ENCODE assay signal across 8 cellular contexts in the genomic region with DNA sequence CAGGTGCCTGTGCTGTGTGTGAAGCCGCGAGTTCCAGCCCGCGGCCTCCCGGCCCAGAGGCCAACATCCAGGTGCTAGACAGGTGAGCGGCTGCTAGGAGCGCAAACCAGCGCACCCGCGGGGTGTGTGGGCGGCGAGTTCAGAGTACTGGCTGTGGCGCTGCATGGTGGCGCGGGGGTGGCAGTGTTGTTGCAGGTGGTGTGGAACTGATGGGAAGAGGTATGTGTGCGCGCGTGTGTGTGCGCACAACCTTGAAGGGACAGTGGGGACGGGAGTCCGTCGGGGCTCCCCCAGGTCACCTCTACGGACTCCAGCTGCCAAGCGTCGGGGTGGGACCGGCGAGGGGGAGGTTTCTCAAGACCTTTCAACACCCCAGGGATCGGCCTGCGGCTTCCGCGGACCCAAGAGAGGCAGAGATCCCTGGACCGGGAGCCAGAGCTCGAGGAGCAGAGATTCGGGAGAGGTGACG. TPM values are rescaled to one million over a fixed set of nuclear protein-coding genes. Genes with fewer than 3 reads are reported as not detected.
A peak's percentile ranks its signal among the peaks of the same experiment; 100 is the strongest.
DNase-seq lines count a peak whose midpoint lies in the region; ATAC-seq and TF ChIP-seq lines count a peak whose summit lies in the region.

No MANE protein-coding gene starts in this region.

- DNase-seq in activated CD8-positive, alpha-beta T cell treated with anti-CD3 and anti-CD28 coated beads for 36 hours: peak; percentile 63
- no peak for DNase-seq in iPS DF 6.9 (ENCODE audit: low read depth, low spot score)
- DNase-seq in stimulated activated CD4-positive, alpha-beta T cell treated with anti-CD3 and anti-CD28 coated beads, Interleukin-4, amount 100 ng/mL, for 48 hours (ENCODE audit: low read depth in 2 of 2): peak; percentile 26 to 37
- no peak for DNase-seq in HuH-7 (ENCODE audit: low spot score)
- DNase-seq in Ammon's horn (ENCODE audit: low spot score): no peak

- no peak for TF ChIP-seq CTCF in activated CD8-positive, alpha-beta T cell treated with anti-CD3 and anti-CD28 coated beads for 36 hours (IDR thresholded peaks at IDR 0.05)

- CTCF ChIA-PET in activated CD8-positive, alpha-beta T cell treated with anti-CD3 and anti-CD28 coated beads for 36 hours (lab: Charles Lee): interaction anchor here (3.1 kb wide), 1 partner anchor 37 kb away, joined by 22 read pairs; no protein-coding TSS in a partner anchor

- peaks cover 100% of the 10 kb centered on the region for H3K27me3 ChIP-seq in HUES6 (ENCODE audit: control insufficient read depth, insufficient read depth, low read length)
- peaks cover 88% of the 10 kb centered on the region for H3K27me3 ChIP-seq in iPS DF 6.9 (ENCODE audit: control insufficient read depth, insufficient read depth, low read length)

- H3K4me3 ChIP-seq in HUES6 (ENCODE audit: low read depth, low read length): peak overlapping the region; percentile 64
- peak overlapping the region; percentile 39; the same call in 1 of the 2 replicates for H3K4me3 ChIP-seq in iPS DF 6.9 (ENCODE audit: low read length)

- H3K9me3 ChIP-seq in HUES6 (ENCODE audit: control insufficient read depth, insufficient read depth, low read depth, low read length): no peaks in the 10 kb centered on the region
- H3K9me3 ChIP-seq in iPS DF 6.9 (ENCODE audit: control insufficient read depth, insufficient read depth, low read length): no peaks in the 10 kb centered on the region

- H3K27ac ChIP-seq in HUES6 (ENCODE audit: low read depth, low read length) (no peak overlapping the region), iPS DF 6.9 (ENCODE audit: low read length) (no peak overlapping the region)

- H3K4me1 Mint-ChIP-seq in activated CD8-positive, alpha-beta T cell treated with anti-CD3 and anti-CD28 coated beads for 36 hours (ENCODE audit: low read depth): peaks cover 35% of the 10 kb centered on the region

- no CpG with 5 or more reads among the region's 35 CpGs for WGBS in iPS DF 6.9 (ENCODE audit: insufficient coverage, insufficient read length)

- intact Hi-C loops in activated CD8-positive, alpha-beta T cell treated with anti-CD3 and anti-CD28 coated beads for 36 hours (cut with micrococcal nuclease): no loop called here

- POLR2A ChIA-PET in activated CD8-positive, alpha-beta T cell treated with anti-CD3 and anti-CD28 coated beads for 36 hours (lab: Charles Lee): no interaction called here

- H3K36me3 Mint-ChIP-seq in activated CD8-positive, alpha-beta T cell treated with anti-CD3 and anti-CD28 coated beads for 36 hours (ENCODE audit: low read depth): no peaks in the 10 kb centered on the region

- H3K27me3 Mint-ChIP-seq in activated CD8-positive, alpha-beta T cell treated with anti-CD3 and anti-CD28 coated beads for 36 hours: peaks cover 83% of the 10 kb centered on the region

- H3K9me3 Mint-ChIP-seq in activated CD8-positive, alpha-beta T cell treated with anti-CD3 and anti-CD28 coated beads for 36 hours: no peaks in the 10 kb centered on the region

- peak overlapping the region; percentile 48 for H3K4me3 Mint-ChIP-seq in activated CD8-positive, alpha-beta T cell treated with anti-CD3 and anti-CD28 coated beads for 36 hours

- H3K9ac ChIP-seq in HUES6 (ENCODE audit: low read length): no peak overlapping the region

- H3K4me1 ChIP-seq in HUES6 (ENCODE audit: control insufficient read depth, insufficient read depth, low read length) (peaks cover 60% of the 10 kb centered on the region), iPS DF 6.9 (ENCODE audit: control insufficient read depth, insufficient read depth, low read length) (peaks cover 30% of the 10 kb centered on the region)

- ATAC-seq in activated CD8-positive, alpha-beta T cell treated with anti-CD3 and anti-CD28 coated beads for 36 hours: peak; percentile 41
- ATAC-seq in GM18519 (IDR thresholded peaks at IDR 0.05; ENCODE audit: low FRiP score, unreplicated experiment): no peak
- no peak for ATAC-seq in GM18498 (IDR thresholded peaks at IDR 0.05; ENCODE audit: unreplicated experiment)

- no peak overlapping the region for H3K27ac Mint-ChIP-seq in activated CD8-positive, alpha-beta T cell treated with anti-CD3 and anti-CD28 coated beads for 36 hours

- no peaks in the 10 kb centered on the region for H3K36me3 ChIP-seq in HUES6 (ENCODE audit: control insufficient read depth, insufficient read depth, low read length)
- H3K36me3 ChIP-seq in iPS DF 6.9 (ENCODE audit: control insufficient read depth, insufficient read depth, low read length): no peaks in the 10 kb centered on the region

RNA-seq across cellular contexts. Expression of a gene that starts 0.4 kb away (rescaled TPM):
- total RNA-seq in activated CD8-positive, alpha-beta T cell treated with anti-CD3 and anti-CD28 coated beads for 36 hours: under 1 TPM in 1 of 2 experiments, not detected in 1; 0.09 TPM

Comparison
In these comparisons a context has a peak if more than half of its experiments do, and no peak if none do; other contexts are left out.
1. DNase-seq: peak in activated CD8-positive, alpha-beta T cell treated with anti-CD3 and anti-CD28 coated beads for 36 hours (single experiment) and stimulated activated CD4-positive, alpha-beta T cell treated with anti-CD3 and anti-CD28 coated beads, Interleukin-4, amount 100 ng/mL, for 48 hours (2 of 2); none in iPS DF 6.9 (single experiment), HuH-7 (single experiment) and Ammon's horn (single experiment).